In genomic region chr17:19004601-19005441, GRCh38 we compare ENCODE assay signal across 8 cellular contexts. TPM values are rescaled to one million over a fixed set of nuclear protein-coding genes. Genes with fewer than 3 reads are reported as not detected.
A peak's percentile ranks its signal among the peaks of the same experiment; 100 is the strongest.
DNase-seq lines count a peak whose midpoint lies in the region; ATAC-seq and TF ChIP-seq lines count a peak whose summit lies in the region.

A gene with protein sequence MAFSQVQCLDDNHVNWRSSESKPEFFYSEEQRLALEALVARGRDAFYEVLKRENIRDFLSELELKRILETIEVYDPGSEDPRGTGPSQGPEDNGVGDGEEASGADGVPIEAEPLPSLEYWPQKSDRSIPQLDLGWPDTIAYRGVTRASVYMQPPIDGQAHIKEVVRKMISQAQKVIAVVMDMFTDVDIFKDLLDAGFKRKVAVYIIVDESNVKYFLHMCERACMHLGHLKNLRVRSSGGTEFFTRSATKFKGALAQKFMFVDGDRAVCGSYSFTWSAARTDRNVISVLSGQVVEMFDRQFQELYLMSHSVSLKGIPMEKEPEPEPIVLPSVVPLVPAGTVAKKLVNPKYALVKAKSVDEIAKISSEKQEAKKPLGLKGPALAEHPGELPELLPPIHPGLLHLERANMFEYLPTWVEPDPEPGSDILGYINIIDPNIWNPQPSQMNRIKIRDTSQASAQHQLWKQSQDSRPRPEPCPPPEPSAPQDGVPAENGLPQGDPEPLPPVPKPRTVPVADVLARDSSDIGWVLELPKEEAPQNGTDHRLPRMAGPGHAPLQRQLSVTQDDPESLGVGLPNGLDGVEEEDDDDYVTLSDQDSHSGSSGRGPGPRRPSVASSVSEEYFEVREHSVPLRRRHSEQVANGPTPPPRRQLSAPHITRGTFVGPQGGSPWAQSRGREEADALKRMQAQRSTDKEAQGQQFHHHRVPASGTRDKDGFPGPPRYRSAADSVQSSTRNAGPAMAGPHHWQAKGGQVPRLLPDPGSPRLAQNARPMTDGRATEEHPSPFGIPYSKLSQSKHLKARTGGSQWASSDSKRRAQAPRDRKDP (minus strand): TSS chr17:19004764. CDS start chr17:19004041, 723 bp downstream.

- no peak for TF ChIP-seq RAD21 in SK-N-SH (IDR thresholded peaks at IDR 0.05; ENCODE audit: low read length)

- H3K4me3 Mint-ChIP-seq in activated naive CD4-positive, alpha-beta T cell treated with anti-CD3 and anti-CD28 coated beads, Interleukin-2, amount 50 U/mL, for 24 hours, result peak within 1 kb of the TSS; percentile 91

- H3K9ac ChIP-seq in SK-N-SH, result peak within 1 kb of the TSS; percentile 80

- peak within 1 kb of the TSS; percentile 65 for H2AFZ ChIP-seq in SK-N-SH (ENCODE audit: low read depth)

- CTCF ChIA-PET in SK-N-SH (lab: Yijun Ruan, JAX), result interaction anchor here (0.6 to 2.0 kb wide), 2 partner anchors 44 to 188 kb away, joined by 3 to 7 read pairs; no protein-coding TSS in a partner anchor

- peaks cover 0 to 4% of the 10 kb centered on the region in 2 experiments for H3K36me3 ChIP-seq in SK-N-SH (replicated peaks in 1 of 2; ENCODE audit: control insufficient read depth in 1 of 2, insufficient read depth in 2 of 2, low read length in 1 of 2)
- no peaks in the 10 kb centered on the region for H3K36me3 ChIP-seq in heart right ventricle

- H3K27ac ChIP-seq in SK-N-SH (ENCODE audit: low read depth in 2 of 2, low read length in 1 of 2) (peak within 1 kb of the TSS in 1 of 2 experiments; percentile 38; a peak in 1 of 4 replicates), heart right ventricle (peak within 1 kb of the TSS in 1 of 10 donors; percentile 73)

- 39% methylated on average over 14 of the region's 62 CpGs for WGBS in SK-N-SH (ENCODE audit: low lambda C conversion rate)
- 15 to 19% methylated on average over 45 to 62 of the region's 62 CpGs for WGBS in heart right ventricle, 2 donors

- peak; percentile 66 for ATAC-seq in HG03521 (IDR thresholded peaks at IDR 0.05; ENCODE audit: unreplicated experiment)
- ATAC-seq in heart right ventricle, result peak; percentile 16 to 90 (median 66)
- ATAC-seq in sciatic nerve, result peak; percentile 57

- H3K27ac Mint-ChIP-seq in activated naive CD4-positive, alpha-beta T cell treated with anti-CD3 and anti-CD28 coated beads, Interleukin-2, amount 50 U/mL, for 24 hours, result peak within 1 kb of the TSS; percentile 93

- no peaks in the 10 kb centered on the region for H3K9me3 ChIP-seq in SK-N-SH
- H3K9me3 ChIP-seq in heart right ventricle, result peaks cover 0 to 12% (median 0%) of the 10 kb centered on the region in 11 donors

- peak; percentile 92 for DNase-seq in AG20443 (ENCODE audit: low spot score)
- peak; percentile 70 for DNase-seq in GM19240 (ENCODE audit: insufficient read length, low spot score)
- DNase-seq in SK-N-SH, result peak; percentile 86
- DNase-seq in heart right ventricle, result peak; percentile 27 to 58
- peak; percentile 73 for DNase-seq in sciatic nerve (ENCODE audit: low spot score)
- DNase-seq in inferior parietal cortex (ENCODE audit: extremely low spot score), result no peak

- POLR2A ChIA-PET in SK-N-SH (lab: Yijun Ruan, JAX), result no interaction called here

- peaks cover 17% of the 10 kb centered on the region for H3K4me1 Mint-ChIP-seq in activated naive CD4-positive, alpha-beta T cell treated with anti-CD3 and anti-CD28 coated beads, Interleukin-2, amount 50 U/mL, for 24 hours

- no peaks in the 10 kb centered on the region for H3K27me3 Mint-ChIP-seq in activated naive CD4-positive, alpha-beta T cell treated with anti-CD3 and anti-CD28 coated beads, Interleukin-2, amount 50 U/mL, for 24 hours

- intact Hi-C loops in heart right ventricle (cut with DNase I), result no loop called here
- intact Hi-C loops in sciatic nerve (cut with DNase I), result no loop called here

- H3K4me3 ChIP-seq in SK-N-SH (ENCODE audit: low read depth in 2 of 2, low read length in 1 of 2), result peak within 1 kb of the TSS; percentile 58 to 68
- peak within 1 kb of the TSS; percentile 14 to 62 (median 55) for H3K4me3 ChIP-seq in heart right ventricle

- H3K27me3 ChIP-seq in SK-N-SH (ENCODE audit: insufficient read depth) (no peaks in the 10 kb centered on the region), heart right ventricle (peaks cover 0 to 14% (median 0%) of the 10 kb centered on the region in 7 donors)

- peak within 1 kb of the TSS; percentile 79 for H3K4me2 ChIP-seq in SK-N-SH

- H3K79me2 ChIP-seq in SK-N-SH (ENCODE audit: insufficient read depth), result peaks cover 38% of the 10 kb centered on the region; the same call in 1 of the 2 replicates

- no peak for TF ChIP-seq CTCF in SK-N-SH (IDR thresholded peaks at IDR 0.05)
- TF ChIP-seq CTCF in heart right ventricle (IDR thresholded peaks at IDR 0.05), result no peak

- no peaks in the 10 kb centered on the region for H3K9me3 Mint-ChIP-seq in activated naive CD4-positive, alpha-beta T cell treated with anti-CD3 and anti-CD28 coated beads, Interleukin-2, amount 50 U/mL, for 24 hours

- peaks cover 8 to 14% of the 10 kb centered on the region in 2 experiments; a peak in 2 of 4 replicates for H3K4me1 ChIP-seq in SK-N-SH (ENCODE audit: control insufficient read depth in 1 of 2, insufficient read depth in 2 of 2, low read depth in 1 of 2, low read length in 1 of 2)
- H3K4me1 ChIP-seq in heart right ventricle, result peaks cover 0 to 33% (median 10%) of the 10 kb centered on the region in 9 donors

- no peak for TF ChIP-seq EP300 in SK-N-SH (IDR thresholded peaks at IDR 0.05; ENCODE audit: borderline replicate concordance in 1 of 2, low read depth in 1 of 2, low read length in 1 of 2)

- peaks cover 15% of the 10 kb centered on the region for H3F3A ChIP-seq in SK-N-SH (replicated peaks; ENCODE audit: insufficient read depth)

- H3K36me3 Mint-ChIP-seq in activated naive CD4-positive, alpha-beta T cell treated with anti-CD3 and anti-CD28 coated beads, Interleukin-2, amount 50 U/mL, for 24 hours, result peaks cover 5% of the 10 kb centered on the region

- H4K20me1 ChIP-seq in SK-N-SH (ENCODE audit: insufficient read depth), result no peaks in the 10 kb centered on the region

- no peaks in the 10 kb centered on the region for H3K9me2 ChIP-seq in SK-N-SH

TF ChIP-seq in SK-N-SH, 30 proteins besides CTCF, POLR2A, EP300 and RAD21:
- TF ChIP-seq FOSL2 (IDR thresholded peaks at IDR 0.05; ENCODE audit: borderline replicate concordance, low read depth), result peak; percentile 81
- TF ChIP-seq USF1 (IDR thresholded peaks at IDR 0.05; ENCODE audit: borderline replicate concordance, low read depth), result peak; percentile 93
- peak; percentile 41; the same call in 1 of the 2 replicates for TF ChIP-seq MAX (IDR thresholded peaks at IDR 0.05; ENCODE audit: low read depth)
- no peak for TF ChIP-seq FOXJ3 (CRISPR knock-in tag; IDR thresholded peaks at IDR 0.05)
- no peak for TF ChIP-seq NFIC (IDR thresholded peaks at IDR 0.05; ENCODE audit: borderline replicate concordance)
- TF ChIP-seq TEAD4 (IDR thresholded peaks at IDR 0.05; ENCODE audit: borderline replicate concordance, insufficient read depth), result no peak
- no peak for TF ChIP-seq NRF1 (IDR thresholded peaks at IDR 0.05; ENCODE audit: low read depth, low read length)
- TF ChIP-seq GABPA (IDR thresholded peaks at IDR 0.05; ENCODE audit: low read depth), result peak; percentile 38; the same call in 1 of the 2 replicates
- no peak for TF ChIP-seq PBX3 (IDR thresholded peaks at IDR 0.05)
- TF ChIP-seq, protein P1, sequence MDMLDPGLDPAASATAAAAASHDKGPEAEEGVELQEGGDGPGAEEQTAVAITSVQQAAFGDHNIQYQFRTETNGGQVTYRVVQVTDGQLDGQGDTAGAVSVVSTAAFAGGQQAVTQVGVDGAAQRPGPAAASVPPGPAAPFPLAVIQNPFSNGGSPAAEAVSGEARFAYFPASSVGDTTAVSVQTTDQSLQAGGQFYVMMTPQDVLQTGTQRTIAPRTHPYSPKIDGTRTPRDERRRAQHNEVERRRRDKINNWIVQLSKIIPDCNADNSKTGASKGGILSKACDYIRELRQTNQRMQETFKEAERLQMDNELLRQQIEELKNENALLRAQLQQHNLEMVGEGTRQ (IDR thresholded peaks at IDR 0.05; ENCODE audit: borderline replicate concordance, low read depth, low read length), result peak; percentile 42; the same call in 1 of the 2 replicates
- no peak for TF ChIP-seq MEF2A (IDR thresholded peaks at IDR 0.05; ENCODE audit: borderline replicate concordance, low read depth)

RNA-seq across cellular contexts. Expression of the gene that starts here (rescaled TPM):
- polyA plus RNA-seq in SK-N-SH (2012; rRNA removed) (6.4 and 6.5 TPM in 2 replicates), heart right ventricle (1 to 10 TPM; 1.1 to 5.5 TPM)
- 2.2 and 3.8 TPM in 2 replicates for polyA plus RNA-seq in SK-N-SH (2012; cell fraction: cytosol; rRNA removed)
- 13.1 and 14.0 TPM in 2 replicates for polyA plus RNA-seq in SK-N-SH (2012; cell fraction: nucleus; rRNA removed)
- total RNA-seq in heart right ventricle (1 to 10 TPM in 9 of 10 donors, under 1 TPM in 1; 0.96 to 4.0 (median 1.7) TPM), sciatic nerve (1.8 TPM)
